Comparison of ENCODE assay signal across 11 cellular contexts in genomic region chr1:43546388-43547100, GRCh38. TPM values are rescaled to one million over a fixed set of nuclear protein-coding genes. Genes with fewer than 3 reads are reported as not detected.
DNase-seq lines count a peak whose midpoint lies in the region; ATAC-seq and TF ChIP-seq lines count a peak whose summit lies in the region.
"Had no signal": no experiment of that assay in that cellular context is flagged by ENCODE, and none has a peak within 500 bp of the region (broad histone marks: within the 10 kb centered on the region; RNA-seq: fewer than 3 reads in every experiment).

No MANE protein-coding gene starts in this region.

- no peak for ATAC-seq in Right ventricle myocardium superior (ENCODE audit: poor library complexity)
- ATAC-seq: foreskin keratinocyte had no signal

- intact Hi-C loops in Right ventricle myocardium superior (cut with DNase I), result no loop called here

- peak overlapping the region; percentile 47; the same call in 1 of the 2 replicates for H3K4me3 ChIP-seq in HUES6 (ENCODE audit: low read depth, low read length)
- H3K4me3 ChIP-seq in endodermal cell (ENCODE audit: low read length), result no peak overlapping the region
- no peak overlapping the region for H3K4me3 ChIP-seq in mucosa of stomach (ENCODE audit: low read length)

- no peak for TF ChIP-seq CTCF in endodermal cell (conservative IDR thresholded peaks at IDR 0.05)

- H3K4me3 Mint-ChIP-seq in endodermal cell, result peak overlapping the region; percentile 32
- H3K4me3 Mint-ChIP-seq: naive B cell; stimulated activated naive CD8-positive, alpha-beta T cell treated with anti-CD3 and anti-CD28 coated beads, Interleukin-15, Interleukin-2, amounts not matched to agents 100 ng/mL and 50 ng/mL, for 24 hours had no signal

- WGBS in endodermal cell (ENCODE audit: insufficient coverage in 1 of 2, insufficient read length in 1 of 2), 2 experiments, result 92% methylated on average over 10 to 15 of the region's 15 CpGs

- peaks cover 16% of the 10 kb centered on the region for H3K36me3 Mint-ChIP-seq in endodermal cell (ENCODE audit: low read depth)
- H3K36me3 Mint-ChIP-seq: naive B cell had no signal

- H3K27me3 ChIP-seq in HUES6 (ENCODE audit: control insufficient read depth, insufficient read depth, low read length) (no peaks in the 10 kb centered on the region), endodermal cell (ENCODE audit: control insufficient read depth, insufficient read depth, low read length, poor library complexity, severe bottlenecking) (no peaks in the 10 kb centered on the region), mucosa of stomach (ENCODE audit: control insufficient read depth, insufficient read depth, low read length) (no peaks in the 10 kb centered on the region)
- H3K27me3 ChIP-seq: foreskin keratinocyte had no signal

- H3K27ac ChIP-seq in HUES6 (ENCODE audit: low read depth, low read length), result no peak overlapping the region
- H3K27ac ChIP-seq in endodermal cell (ENCODE audit: low read depth, low read length), result no peak overlapping the region
- peak overlapping the region; percentile 97 for H3K27ac ChIP-seq in substantia nigra (ENCODE audit: low read depth, low read length, poor library complexity, severe bottlenecking)
- H3K27ac ChIP-seq: foreskin keratinocyte had no signal

- H3K9me3 Mint-ChIP-seq in endodermal cell, result no peaks in the 10 kb centered on the region
- H3K9me3 Mint-ChIP-seq: stimulated activated naive CD8-positive, alpha-beta T cell treated with anti-CD3 and anti-CD28 coated beads, Interleukin-15, Interleukin-2, amounts not matched to agents 100 ng/mL and 50 ng/mL, for 24 hours had no signal

- H3K27me3 Mint-ChIP-seq in endodermal cell (ENCODE audit: insufficient read depth), result no peaks in the 10 kb centered on the region

- H3K4me1 ChIP-seq in HUES6 (ENCODE audit: control insufficient read depth, insufficient read depth, low read length) (peaks cover 71% of the 10 kb centered on the region), endodermal cell (ENCODE audit: control insufficient read depth, insufficient read depth, low read length) (peaks cover 20% of the 10 kb centered on the region), mucosa of stomach (ENCODE audit: control insufficient read depth, insufficient read depth, low read length) (peaks cover 96% of the 10 kb centered on the region)

- H3K36me3 ChIP-seq in HUES6 (ENCODE audit: control insufficient read depth, insufficient read depth, low read length) (peaks cover 5% of the 10 kb centered on the region; the same call in 1 of the 2 replicates), endodermal cell (ENCODE audit: control insufficient read depth, insufficient read depth, low read length) (peaks cover 40% of the 10 kb centered on the region), mucosa of stomach (ENCODE audit: control insufficient read depth, insufficient read depth, low read length) (no peaks in the 10 kb centered on the region)

- H3K9ac ChIP-seq in HUES6 (ENCODE audit: low read length), result no peak overlapping the region
- no peak overlapping the region for H3K9ac ChIP-seq in endodermal cell (ENCODE audit: extremely low read depth, low read length, poor library complexity, severe bottlenecking)
- peak overlapping the region; percentile 11 for H3K9ac ChIP-seq in mucosa of stomach (ENCODE audit: low read length)

- peak overlapping the region; percentile 91 for H3K27ac Mint-ChIP-seq in endodermal cell
- H3K27ac Mint-ChIP-seq: naive B cell; stimulated activated naive CD8-positive, alpha-beta T cell treated with anti-CD3 and anti-CD28 coated beads, Interleukin-15, Interleukin-2, amounts not matched to agents 100 ng/mL and 50 ng/mL, for 24 hours had no signal

- H3K4me1 Mint-ChIP-seq in endodermal cell, result peaks cover 67% of the 10 kb centered on the region

- in situ Hi-C loops in KBM-7 (cut with MboI; ENCODE audit: low pct_unique_long_range_greater_than_20kb, low sequenced_read_pairs), result no loop called here

- no peaks in the 10 kb centered on the region for H3K9me3 ChIP-seq in HUES6 (ENCODE audit: control insufficient read depth, insufficient read depth, low read depth, low read length)
- H3K9me3 ChIP-seq in endodermal cell (ENCODE audit: control insufficient read depth, low read length), result no peaks in the 10 kb centered on the region
- no peaks in the 10 kb centered on the region for H3K9me3 ChIP-seq in mucosa of stomach (ENCODE audit: control insufficient read depth, low read length)

- DNase-seq in endodermal cell (no peak), substantia nigra (lab: John Stamatoyannopoulos, UW) (no peak), Right ventricle myocardium superior (no peak), NCI-H2196 treated with DMSO at 0.1 percent for 48 hours (lab: John Stamatoyannopoulos, UW; ENCODE audit: unreplicated experiment) (no peak), NCI-H2196 (lab: John Stamatoyannopoulos, UW; ENCODE audit: unreplicated experiment) (no peak), KBM-7 (no peak)
- DNase-seq: foreskin keratinocyte, naive B cell had no signal

RNA-seq across cellular contexts. Expression of gene PTPRF, which starts 15.9 kb away (rescaled TPM):
- 100 to 1,000 TPM; 203 to 250 TPM for total RNA-seq in endodermal cell
- polyA plus RNA-seq in endodermal cell (2013, experiment 1 of 2), result 145 TPM
- 130 TPM for polyA plus RNA-seq in endodermal cell (2013, experiment 2 of 2)
- 4.2 TPM for total RNA-seq in Right ventricle myocardium superior

Comparison
In these comparisons a context has a peak if more than half of its experiments do, and no peak if none do; other contexts are left out.
1. RNA of gene PTPRF, which starts 15.9 kb away (total RNA-seq): 203 to 250 TPM in endodermal cell; 4.2 TPM in Right ventricle myocardium superior (single experiment); every median in the first group is over 10 times any median in the second.